Comparison of ENCODE assay signal across 10 cellular contexts in the genomic region with DNA sequence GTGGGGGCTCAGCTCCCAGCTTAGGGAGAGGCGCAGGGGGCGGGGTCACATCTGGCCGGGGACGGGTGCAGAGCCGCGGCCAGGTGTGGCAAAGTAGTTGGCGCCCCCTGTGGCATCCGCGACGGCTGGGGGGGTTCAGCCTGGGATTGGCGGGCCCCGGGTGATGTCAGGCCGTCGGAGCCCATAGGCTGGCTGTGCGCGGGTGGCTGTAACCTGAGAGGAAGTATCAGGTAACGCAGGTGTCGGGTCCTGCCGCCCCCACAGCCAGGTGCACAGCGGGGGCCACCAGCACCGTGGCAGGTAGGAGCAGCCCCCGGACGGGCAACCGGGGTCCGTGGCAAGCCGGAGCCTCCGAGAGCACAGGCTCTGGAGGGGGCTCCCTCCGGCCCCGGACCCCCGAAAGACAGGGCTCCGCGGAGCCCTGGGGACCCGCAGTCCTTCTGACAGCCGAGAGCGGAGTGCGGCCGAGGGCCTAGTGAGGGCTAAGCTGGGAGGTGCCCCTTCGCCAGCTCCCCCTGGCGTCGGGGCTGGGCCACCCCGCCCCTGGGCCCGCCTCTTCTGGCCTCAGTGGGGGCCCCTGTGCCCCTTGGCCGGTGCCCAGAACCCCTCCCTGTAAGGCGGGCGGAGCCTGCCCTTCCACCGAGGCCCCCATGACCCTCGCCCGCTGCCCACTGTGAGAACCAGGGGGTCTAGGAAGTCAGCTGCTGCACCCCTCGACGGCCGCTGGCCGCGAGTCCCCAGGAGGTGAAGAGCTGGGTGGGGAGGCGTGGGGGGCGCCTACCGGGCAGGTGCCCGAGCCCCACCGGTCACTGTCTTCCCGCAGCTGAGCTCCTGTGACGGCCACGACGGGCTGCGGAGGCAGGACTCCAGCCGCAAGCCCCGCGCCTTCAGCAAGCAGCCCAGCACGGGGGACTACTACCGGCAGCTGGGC. TPM values are rescaled to one million over a fixed set of nuclear protein-coding genes. Genes with fewer than 3 reads are reported as not detected.
DNase-seq lines count a peak whose midpoint lies in the region; ATAC-seq and TF ChIP-seq lines count a peak whose summit lies in the region.
"Had no signal": no experiment of that assay in that cellular context is flagged by ENCODE, and none has a peak within 500 bp of the region (broad histone marks: within the 10 kb centered on the region; RNA-seq: fewer than 3 reads in every experiment).

No MANE protein-coding gene starts in this region.

- peaks cover 20% of the 10 kb centered on the region for H3K27me3 ChIP-seq in hepatocyte

- no peaks in the 10 kb centered on the region for H3K36me3 Mint-ChIP-seq in type B pancreatic cell

- H4K20me1 ChIP-seq in hepatocyte (ENCODE audit: insufficient read depth, poor library complexity, severe bottlenecking), result no peaks in the 10 kb centered on the region

- H3K9me3 Mint-ChIP-seq in type B pancreatic cell, result no peaks in the 10 kb centered on the region

- intact Hi-C loops in left ventricle myocardium superior (cut with micrococcal nuclease), result no loop called here
- intact Hi-C loops in cardiac septum (cut with DNase I), result no loop called here

- no peaks in the 10 kb centered on the region for H3K9me2 ChIP-seq in hepatocyte (replicated peaks; ENCODE audit: insufficient read depth)

- peaks cover 19% of the 10 kb centered on the region for H3K4me1 ChIP-seq in hepatocyte (ENCODE audit: insufficient read depth)

- H3K27ac ChIP-seq in hepatocyte, result no peak overlapping the region

- peak; percentile 22 for TF ChIP-seq CTCF in hepatocyte (IDR thresholded peaks at IDR 0.05; ENCODE audit: poor library complexity)
- TF ChIP-seq CTCF in type B pancreatic cell (conservative IDR thresholded peaks at IDR 0.05), result peak; percentile 18

- H3K36me3 ChIP-seq in hepatocyte (replicated peaks; ENCODE audit: insufficient read depth, low read depth), result no peaks in the 10 kb centered on the region

- H3K9me3 ChIP-seq in hepatocyte (ENCODE audit: low read depth), result no peaks in the 10 kb centered on the region

- no peaks in the 10 kb centered on the region for H3K79me2 ChIP-seq in hepatocyte

- WGBS in hepatocyte (ENCODE audit: low lambda C conversion rate, missing lambda C conversion rate), result 6% methylated on average over 46 of the region's 68 CpGs

- H3K4me2 ChIP-seq in hepatocyte, result peak overlapping the region; percentile 81

- peaks cover 14% of the 10 kb centered on the region for H3K4me1 Mint-ChIP-seq in type B pancreatic cell (ENCODE audit: unreplicated experiment)

- DNase-seq in left ventricle myocardium superior (no peak), cardiac septum (ENCODE audit: low spot score) (no peak), T follicular helper cell (ENCODE audit: low read depth) (peak; percentile 47), hepatocyte (ENCODE audit: low spot score) (peak; percentile 69), type B pancreatic cell (ENCODE audit: extremely low spot score, unreplicated experiment) (no peak), KBM-7 (no peak), putamen (ENCODE audit: low spot score) (no peak)
- DNase-seq: NCI-H1694; stimulated activated CD4-positive, alpha-beta T cell treated with anti-CD3 and anti-CD28 coated beads, Interleukin-15, amount 100 ng/mL, for 24 hours had no signal

- no peak overlapping the region for H2AFZ ChIP-seq in hepatocyte

- no peak overlapping the region for H3K27ac Mint-ChIP-seq in type B pancreatic cell

- no peak overlapping the region for H3K4me3 ChIP-seq in hepatocyte

- peak overlapping the region; percentile 65 for H3K4me3 Mint-ChIP-seq in type B pancreatic cell

- H3K27me3 Mint-ChIP-seq in type B pancreatic cell, result peaks cover 24% of the 10 kb centered on the region

- in situ Hi-C loops in KBM-7 (cut with MboI; ENCODE audit: low pct_unique_long_range_greater_than_20kb, low sequenced_read_pairs), result no loop called here

- peak; percentile 11 for ATAC-seq in left ventricle myocardium superior
- no peak for ATAC-seq in GM18858 (IDR thresholded peaks at IDR 0.05; ENCODE audit: unreplicated experiment)

RNA-seq across cellular contexts. Expression of gene TNFRSF25, which starts 17.9 kb away (rescaled TPM):
- total RNA-seq in left ventricle myocardium superior (10.8 TPM), cardiac septum (8.5 TPM), hepatocyte (4.8 and 14.0 TPM in 2 replicates), type B pancreatic cell (ENCODE audit: low replicate concordance) (27.0 and 29.4 TPM in 2 replicates)
- polyA plus RNA-seq in hepatocyte, result 7.1 and 16.9 TPM in 2 replicates

RNA-seq across cellular contexts. Expression of gene ESPN, which starts 23.5 kb away (rescaled TPM):
- total RNA-seq in left ventricle myocardium superior (0.77 TPM), cardiac septum (0.32 TPM), hepatocyte (21.4 and 31.1 TPM in 2 replicates), type B pancreatic cell (ENCODE audit: low replicate concordance) (13.8 and 15.6 TPM in 2 replicates)
- 48.4 and 65.7 TPM in 2 replicates for polyA plus RNA-seq in hepatocyte

RNA-seq across cellular contexts. Expression of gene HES2, which starts 28.4 kb away (rescaled TPM):
- total RNA-seq in left ventricle myocardium superior, result not detected
- not detected for total RNA-seq in cardiac septum
- total RNA-seq in hepatocyte, result 0.27 and 0.44 TPM in 2 replicates
- 0.36 and 1.2 TPM in 2 replicates for polyA plus RNA-seq in hepatocyte
- total RNA-seq in type B pancreatic cell (ENCODE audit: low replicate concordance), result 5.9 and 22.1 TPM in 2 replicates

RNA-seq across cellular contexts. Expression of gene PLEKHG5, which starts 43.4 kb away (rescaled TPM):
- total RNA-seq in left ventricle myocardium superior (16.9 TPM), cardiac septum (14.9 TPM), hepatocyte (11.6 and 13.3 TPM in 2 replicates), type B pancreatic cell (ENCODE audit: low replicate concordance) (28.5 and 30.6 TPM in 2 replicates)
- 9.3 and 11.5 TPM in 2 replicates for polyA plus RNA-seq in hepatocyte

RNA-seq across cellular contexts. Expression of gene ACOT7, which starts 54.5 kb away (rescaled TPM):
- total RNA-seq in left ventricle myocardium superior (7.8 TPM), cardiac septum (13.8 TPM), hepatocyte (20.3 and 25.8 TPM in 2 replicates), type B pancreatic cell (ENCODE audit: low replicate concordance) (31.8 and 40.0 TPM in 2 replicates)
- polyA plus RNA-seq in hepatocyte, result 38.1 and 39.9 TPM in 2 replicates

Comparison
In these comparisons a context has a peak if more than half of its experiments do, and no peak if none do; other contexts are left out.
1. DNase-seq: peak in T follicular helper cell (single experiment) and hepatocyte (single experiment); none in left ventricle myocardium superior (single experiment), cardiac septum (single experiment), type B pancreatic cell (single experiment), KBM-7 (single experiment) and putamen (single experiment).